In genomic region chr4:124234771-124235170, GRCh38 we compare ENCODE assay signal across 15 cellular contexts.
DNase-seq lines count a peak whose midpoint lies in the region; ATAC-seq and TF ChIP-seq lines count a peak whose summit lies in the region.
"Had no signal": no experiment of that assay in that cellular context is flagged by ENCODE, and none has a peak within 500 bp of the region (broad histone marks: within the 10 kb centered on the region; RNA-seq: fewer than 3 reads in every experiment).

No MANE protein-coding gene starts in this region.

- H3K9me3 ChIP-seq in adipocyte (ENCODE audit: control insufficient read depth, low read length): no peaks in the 10 kb centered on the region
- H3K9me3 ChIP-seq in gastrocnemius medialis: no peaks in the 10 kb centered on the region

- H3K27ac ChIP-seq in gastrocnemius medialis: no peak overlapping the region
- H3K27ac ChIP-seq: BLaER1, HL-60 had no signal

- no peak overlapping the region for H3K9ac ChIP-seq in adipocyte (ENCODE audit: low read length)
- H3K9ac ChIP-seq: BLaER1 had no signal

- H3K27me3 ChIP-seq in adipocyte (replicated peaks; ENCODE audit: control insufficient read depth, insufficient read depth, low read length): no peaks in the 10 kb centered on the region
- H3K27me3 ChIP-seq in gastrocnemius medialis: no peaks in the 10 kb centered on the region
- H3K27me3 ChIP-seq: BLaER1 had no signal

- DNase-seq in COLO829 (ENCODE audit: low spot score): peak; percentile 12
- peak; percentile 18 for DNase-seq in NCI-H226
- DNase-seq in adipocyte (ENCODE audit: low read depth): peak; percentile 6
- peak; percentile 11 for DNase-seq in foreskin melanocyte
- DNase-seq in gastrocnemius medialis: no peak
- DNase-seq in activated naive CD4-positive, alpha-beta T cell (lab: John Stamatoyannopoulos, UW): no peak
- DNase-seq: 8988T; AML-193; CD8-positive, alpha-beta memory T cell; DMS53; GF-D8; HCEC 1CT had no signal

- TF ChIP-seq POLR2A in gastrocnemius medialis (IDR thresholded peaks at IDR 0.05): no peak

- ATAC-seq in gastrocnemius medialis (no peak), HG02885 (IDR thresholded peaks at IDR 0.05; ENCODE audit: poor library complexity, unreplicated experiment) (no peak)

- no peaks in the 10 kb centered on the region for H3K4me1 ChIP-seq in adipocyte (ENCODE audit: control insufficient read depth, insufficient read depth, low read length)
- H3K4me1 ChIP-seq in gastrocnemius medialis: no peaks in the 10 kb centered on the region
- H3K4me1 ChIP-seq: BLaER1 had no signal

- no peaks in the 10 kb centered on the region for H3K36me3 ChIP-seq in adipocyte (ENCODE audit: control insufficient read depth, insufficient read depth, low read length, severe bottlenecking)
- no peaks in the 10 kb centered on the region for H3K36me3 ChIP-seq in gastrocnemius medialis
- H3K36me3 ChIP-seq: BLaER1 had no signal

- intact Hi-C loops in gastrocnemius medialis (cut with DNase I; ENCODE audit: low total_unique reads): no loop called here

- no peak overlapping the region for H3K4me3 ChIP-seq in adipocyte (ENCODE audit: low read length)
- H3K4me3 ChIP-seq in gastrocnemius medialis: no peak overlapping the region
- H3K4me3 ChIP-seq: BLaER1 had no signal

- no peak for TF ChIP-seq CTCF in gastrocnemius medialis (IDR thresholded peaks at IDR 0.05 in 4 of 5, conservative IDR thresholded peaks at IDR 0.05 in 1 of 5)

- in situ Hi-C loops in gastrocnemius medialis (cut with MboI; ENCODE audit: low sequenced_read_pairs in 4 of 4): no loop called here

Comparison
In these comparisons a context has a peak if more than half of its experiments do, and no peak if none do; other contexts are left out.
1. DNase-seq: peak in COLO829 (single experiment), NCI-H226 (single experiment), adipocyte (single experiment) and foreskin melanocyte (single experiment); none in gastrocnemius medialis (0 of 2) and activated naive CD4-positive, alpha-beta T cell (0 of 4).